ENCODE assay signal across 22 cellular contexts in genomic region chr3:186096295-186096694, GRCh38. TPM values are rescaled to one million over a fixed set of nuclear protein-coding genes. Genes with fewer than 3 reads are reported as not detected.
DNase-seq lines count a peak whose midpoint lies in the region; ATAC-seq, FAIRE-seq and TF ChIP-seq lines count a peak whose summit lies in the region.
"Had no signal": no experiment of that assay in that cellular context is flagged by ENCODE, and none has a peak within 500 bp of the region (broad histone marks: within the 10 kb centered on the region; RNA-seq: fewer than 3 reads in every experiment).

No MANE protein-coding gene starts in this region.

- H3K36me3 Mint-ChIP-seq in brain: peaks cover 6% of the 10 kb centered on the region
- H3K36me3 Mint-ChIP-seq in activated CD4-positive, alpha-beta T cell treated with anti-CD3 and anti-CD28 coated beads for 36 hours (ENCODE audit: low read depth): no peaks in the 10 kb centered on the region
- H3K36me3 Mint-ChIP-seq: activated naive CD8-positive, alpha-beta T cell treated with anti-CD3 and anti-CD28 coated beads for 36 hours; natural killer cell had no signal

- H3K4me1 ChIP-seq in cardiac muscle cell (ENCODE audit: low read depth) (peaks cover 76% of the 10 kb centered on the region), muscle layer of duodenum (ENCODE audit: control insufficient read depth in 1 of 2, insufficient read depth in 2 of 2, low read length in 2 of 2) (peaks cover 13 to 28% of the 10 kb centered on the region in 2 donors), upper lobe of right lung (peaks cover 42% of the 10 kb centered on the region), kidney (ENCODE audit: control insufficient read depth in 1 of 2, insufficient read depth in 1 of 2, low read depth in 1 of 2, low read length in 2 of 2) (peaks cover 19 to 28% of the 10 kb centered on the region in 2 donors)

- TF ChIP-seq CTCF in cardiac muscle cell (IDR thresholded peaks at IDR 0.05; ENCODE audit: low read depth, low read length): no peak
- TF ChIP-seq CTCF in brain (conservative IDR thresholded peaks at IDR 0.05): no peak
- no peak for TF ChIP-seq CTCF in upper lobe of right lung (IDR thresholded peaks at IDR 0.05)
- TF ChIP-seq CTCF in kidney (IDR thresholded peaks at IDR 0.05; ENCODE audit: borderline replicate concordance, extremely low read depth, insufficient read depth): no peak

- POLR2A ChIA-PET in activated CD4-positive, alpha-beta T cell treated with anti-CD3 and anti-CD28 coated beads for 36 hours (lab: Charles Lee): interaction anchor here (0.7 kb wide), 1 partner anchor 597 kb away, joined by 3 read pairs; no protein-coding TSS in a partner anchor

- H3K27ac ChIP-seq in cardiac muscle cell (peak overlapping the region; percentile 68), muscle layer of duodenum (ENCODE audit: low read length) (peak overlapping the region; percentile 58), upper lobe of right lung (peak overlapping the region; percentile 56), kidney (ENCODE audit: low read depth in 2 of 2, low read length in 2 of 2) (no peak overlapping the region)
- H3K27ac ChIP-seq: ascending aorta had no signal

- H3K36me3 ChIP-seq in cardiac muscle cell: no peaks in the 10 kb centered on the region
- no peaks in the 10 kb centered on the region for H3K36me3 ChIP-seq in muscle layer of duodenum (ENCODE audit: control insufficient read depth in 1 of 2, insufficient read depth in 2 of 2, low read length in 2 of 2)
- H3K36me3 ChIP-seq in upper lobe of right lung: no peaks in the 10 kb centered on the region
- no peaks in the 10 kb centered on the region for H3K36me3 ChIP-seq in kidney (ENCODE audit: control insufficient read depth in 1 of 2, insufficient read depth in 2 of 2, low read length in 2 of 2)
- H3K36me3 ChIP-seq: ascending aorta, heart left ventricle, upper lobe of left lung had no signal

- no peak for FAIRE-seq in kidney (lab: Jason Lieb, UNC)
- FAIRE-seq: H1 had no signal

- intact Hi-C loops in cardiac septum (cut with DNase I) (loop anchor here (5.0 kb wide), 1 partner anchor 116 kb away; no protein-coding TSS in a partner anchor), upper lobe of right lung (cut with DNase I) (no loop called here), kidney (cut with DNase I) (no loop called here)
- intact Hi-C loops in activated CD4-positive, alpha-beta T cell treated with anti-CD3 and anti-CD28 coated beads for 36 hours (cut with DNase I, micrococcal nuclease): no loop called here

- H3K27me3 Mint-ChIP-seq in brain: peaks cover 16% of the 10 kb centered on the region
- peaks cover 58% of the 10 kb centered on the region for H3K27me3 Mint-ChIP-seq in activated CD4-positive, alpha-beta T cell treated with anti-CD3 and anti-CD28 coated beads for 36 hours

- DNase-seq in cardiac muscle cell (ENCODE audit: low read depth in 1 of 2, low spot score in 1 of 2) (peak; percentile 24 to 69), cardiac septum (ENCODE audit: low spot score) (no peak), upper lobe of right lung (no peak), kidney (no peak)
- DNase-seq in activated CD4-positive, alpha-beta T cell treated with anti-CD3 and anti-CD28 coated beads for 36 hours: no peak
- DNase-seq: activated CD4-positive, alpha-beta T cell treated with anti-CD3 and anti-CD28 coated beads, Interleukin-2, amount 50 U/mL, for 48 hours; activated effector memory CD4-positive, alpha-beta T cell treated with Interleukin-2 at 50 U/mL for 16 hours; activated naive CD8-positive, alpha-beta T cell treated with anti-CD3 and anti-CD28 coated beads for 36 hours; DMS79; effector CD4-positive, alpha-beta T cell; heart left ventricle; mesenchymal stem cell; natural killer cell; NCI-H187; T-helper 9 cell had no signal

- no peak overlapping the region for H3K9ac ChIP-seq in kidney (ENCODE audit: low read length in 2 of 2)

- H3K27me3 ChIP-seq in cardiac muscle cell (no peaks in the 10 kb centered on the region), muscle layer of duodenum (ENCODE audit: low read depth, low read length) (no peaks in the 10 kb centered on the region), upper lobe of right lung (no peaks in the 10 kb centered on the region)
- H3K27me3 ChIP-seq: ascending aorta, heart left ventricle, upper lobe of left lung had no signal

- peak overlapping the region; percentile 54 to 91 (median 84) for H3K4me3 Mint-ChIP-seq in brain
- H3K4me3 Mint-ChIP-seq in activated CD4-positive, alpha-beta T cell treated with anti-CD3 and anti-CD28 coated beads for 36 hours: no peak overlapping the region
- H3K4me3 Mint-ChIP-seq: activated naive CD8-positive, alpha-beta T cell treated with anti-CD3 and anti-CD28 coated beads for 36 hours; central memory CD8-positive, alpha-beta T cell; natural killer cell had no signal

- H3K4me1 Mint-ChIP-seq in brain: peaks cover 92% of the 10 kb centered on the region
- H3K4me1 Mint-ChIP-seq in activated CD4-positive, alpha-beta T cell treated with anti-CD3 and anti-CD28 coated beads for 36 hours: peaks cover 3% of the 10 kb centered on the region
- H3K4me1 Mint-ChIP-seq: central memory CD8-positive, alpha-beta T cell had no signal

- H3K9me3 ChIP-seq in cardiac muscle cell (ENCODE audit: low read depth) (no peaks in the 10 kb centered on the region), muscle layer of duodenum (ENCODE audit: control insufficient read depth in 1 of 2, low read length in 2 of 2) (no peaks in the 10 kb centered on the region), upper lobe of right lung (no peaks in the 10 kb centered on the region), kidney (ENCODE audit: control insufficient read depth in 1 of 2, low read length in 2 of 2) (no peaks in the 10 kb centered on the region)
- H3K9me3 ChIP-seq: ascending aorta, heart left ventricle, upper lobe of left lung had no signal

- CTCF ChIA-PET in activated CD4-positive, alpha-beta T cell treated with anti-CD3 and anti-CD28 coated beads for 36 hours (lab: Charles Lee): interaction anchor here (1.4 kb wide), 1 partner anchor 146 kb away, joined by 4 read pairs; no protein-coding TSS in a partner anchor

- ATAC-seq in upper lobe of right lung: no peak
- no peak for ATAC-seq in GM19328 (IDR thresholded peaks at IDR 0.05; ENCODE audit: unreplicated experiment)
- no peak for ATAC-seq in activated CD4-positive, alpha-beta T cell treated with anti-CD3 and anti-CD28 coated beads for 36 hours
- ATAC-seq: natural killer cell had no signal

- H3K4me3 ChIP-seq in cardiac muscle cell (no peak overlapping the region), muscle layer of duodenum (ENCODE audit: low read depth in 1 of 2, low read length in 2 of 2) (no peak overlapping the region), upper lobe of right lung (no peak overlapping the region), kidney (ENCODE audit: low read length in 2 of 2) (no peak overlapping the region)
- H3K4me3 ChIP-seq: ascending aorta, upper lobe of left lung had no signal

- peak overlapping the region in 3 of 5 experiments; percentile 45 to 90 (median 68) for H3K27ac Mint-ChIP-seq in brain
- H3K27ac Mint-ChIP-seq in activated CD4-positive, alpha-beta T cell treated with anti-CD3 and anti-CD28 coated beads for 36 hours: no peak overlapping the region
- H3K27ac Mint-ChIP-seq: activated naive CD8-positive, alpha-beta T cell treated with anti-CD3 and anti-CD28 coated beads for 36 hours; natural killer cell had no signal

- no peaks in the 10 kb centered on the region for H3K9me3 Mint-ChIP-seq in brain
- H3K9me3 Mint-ChIP-seq in activated CD4-positive, alpha-beta T cell treated with anti-CD3 and anti-CD28 coated beads for 36 hours (ENCODE audit: low read depth): no peaks in the 10 kb centered on the region
- H3K9me3 Mint-ChIP-seq: activated naive CD8-positive, alpha-beta T cell treated with anti-CD3 and anti-CD28 coated beads for 36 hours; central memory CD8-positive, alpha-beta T cell; natural killer cell had no signal

RNA-seq across cellular contexts. Expression of gene ETV5, which starts 12.6 kb away (rescaled TPM):
- total RNA-seq in cardiac muscle cell (16.3 and 53.2 TPM in 2 replicates), cardiac septum (17.4 TPM), upper lobe of right lung (56.3 TPM), kidney (34.6 TPM)
- polyA plus RNA-seq in cardiac muscle cell (16.1 and 29.3 TPM in 2 replicates), brain (ENCODE audit: insufficient read depth, low read depth, low replicate concordance) (8.5 TPM), kidney (ENCODE audit: insufficient read depth, low read depth, low replicate concordance) (5.1 TPM)
- total RNA-seq in activated CD4-positive, alpha-beta T cell treated with anti-CD3 and anti-CD28 coated beads for 36 hours: 1 to 10 TPM in 1 of 2 experiments, under 1 TPM in 1; 0.83 to 1.4 TPM

Comparison
In these comparisons a context has a peak if more than half of its experiments do, and no peak if none do; other contexts are left out.
1. DNase-seq: peak in cardiac muscle cell (2 of 2); none in cardiac septum (single experiment), upper lobe of right lung (single experiment), kidney (single experiment) and activated CD4-positive, alpha-beta T cell treated with anti-CD3 and anti-CD28 coated beads for 36 hours (single experiment).
2. H3K27ac ChIP-seq: peak in cardiac muscle cell (single experiment), muscle layer of duodenum (single experiment) and upper lobe of right lung (single experiment); none in kidney (0 of 2).